Comparison of ENCODE assay signal across 8 cellular contexts in genomic region chr4:133152801-133153526, GRCh38. TPM values are rescaled to one million over a fixed set of nuclear protein-coding genes. Genes with fewer than 3 reads are reported as not detected.
A peak's percentile ranks its signal among the peaks of the same experiment; 100 is the strongest.
DNase-seq lines count a peak whose midpoint lies in the region; ATAC-seq and TF ChIP-seq lines count a peak whose summit lies in the region.

No MANE protein-coding gene starts in this region.

- H3K4me1 ChIP-seq in BLaER1: peaks cover 16% of the 10 kb centered on the region; the same call in 1 of the 2 replicates
- H3K4me1 ChIP-seq in HUES48 (ENCODE audit: control insufficient read depth, insufficient read depth, low read length): peaks cover 38% of the 10 kb centered on the region
- peaks cover 24 to 54% (median 37%) of the 10 kb centered on the region in 3 donors for H3K4me1 ChIP-seq in esophagus squamous epithelium
- peaks cover 3 to 11% of the 10 kb centered on the region in 2 donors for H3K4me1 ChIP-seq in neuronal stem cell (ENCODE audit: control insufficient read depth in 2 of 2, insufficient read depth in 1 of 2, low read depth in 1 of 2, low read length in 2 of 2)

- no peaks in the 10 kb centered on the region for H3K79me1 ChIP-seq in neuronal stem cell (ENCODE audit: low read depth, low read length)

- no peak overlapping the region for H2BK5ac ChIP-seq in neuronal stem cell (ENCODE audit: low read length)

- H2AFZ ChIP-seq in neuronal stem cell (ENCODE audit: low read length): peak overlapping the region; percentile 94

- H3K18ac ChIP-seq in neuronal stem cell (ENCODE audit: low read length): peak overlapping the region; percentile 65

- no peak overlapping the region for H3K27ac Mint-ChIP-seq in activated CD8-positive, alpha-beta T cell treated with anti-CD3 and anti-CD28 coated beads for 36 hours

- CTCF ChIA-PET in activated CD8-positive, alpha-beta T cell treated with anti-CD3 and anti-CD28 coated beads for 36 hours (lab: Charles Lee): no interaction called here

- no peak overlapping the region for H4K91ac ChIP-seq in neuronal stem cell (ENCODE audit: low read depth, low read length, poor library complexity)

- DNase-seq in esophagus squamous epithelium (lab: John Stamatoyannopoulos, UW): no peak
- no peak for DNase-seq in neuronal stem cell (ENCODE audit: low spot score)
- no peak for DNase-seq in SIG-M5 treated with dmso at 0.1 percent for 504 hours (lab: John Stamatoyannopoulos, UW; ENCODE audit: unreplicated experiment)
- no peak for DNase-seq in activated CD8-positive, alpha-beta T cell treated with anti-CD3 and anti-CD28 coated beads for 36 hours
- no peak for DNase-seq in sciatic nerve (ENCODE audit: low spot score)

- H4K20me1 ChIP-seq in BLaER1: no peaks in the 10 kb centered on the region

- H3K14ac ChIP-seq in neuronal stem cell (ENCODE audit: low read length): no peak overlapping the region

- POLR2A ChIA-PET in activated CD8-positive, alpha-beta T cell treated with anti-CD3 and anti-CD28 coated beads for 36 hours (lab: Charles Lee): no interaction called here

- H4K8ac ChIP-seq in neuronal stem cell (ENCODE audit: low read depth, low read length): no peak overlapping the region

- H3K27me3 Mint-ChIP-seq in activated CD8-positive, alpha-beta T cell treated with anti-CD3 and anti-CD28 coated beads for 36 hours: peaks cover 50% of the 10 kb centered on the region

- H3K23ac ChIP-seq in neuronal stem cell (ENCODE audit: low read depth, low read length, poor library complexity): no peak overlapping the region

- H3K9me3 Mint-ChIP-seq in activated CD8-positive, alpha-beta T cell treated with anti-CD3 and anti-CD28 coated beads for 36 hours: peaks cover 4% of the 10 kb centered on the region

- no peak for ATAC-seq in activated CD8-positive, alpha-beta T cell treated with anti-CD3 and anti-CD28 coated beads for 36 hours
- no peak for ATAC-seq in HG02852 (IDR thresholded peaks at IDR 0.05; ENCODE audit: unreplicated experiment)
- no peak for ATAC-seq in sciatic nerve

- H3K4me2 ChIP-seq in BLaER1: no peak overlapping the region
- H3K4me2 ChIP-seq in neuronal stem cell (ENCODE audit: insufficient read depth, low read length, poor library complexity, severe bottlenecking): peak overlapping the region; percentile 90

- 0 out of 2 replicates have a peak overlapping the region, but pooled peaks have one; percentile 22 for H3K4me3 ChIP-seq in BLaER1
- H3K4me3 ChIP-seq in HUES48 (ENCODE audit: low read depth, low read length): peak overlapping the region; percentile 69
- peak overlapping the region in 3 of 4 donors; percentile 29 to 54 (median 42) for H3K4me3 ChIP-seq in esophagus squamous epithelium
- H3K4me3 ChIP-seq in neuronal stem cell (ENCODE audit: low read length in 2 of 2): peak overlapping the region; percentile 44 to 76

- H3K4ac ChIP-seq in neuronal stem cell (ENCODE audit: low read length): no peak overlapping the region

- H2BK12ac ChIP-seq in neuronal stem cell (ENCODE audit: low read length): no peak overlapping the region

- no peak overlapping the region for H3K9ac ChIP-seq in BLaER1
- no peak overlapping the region for H3K9ac ChIP-seq in HUES48 (ENCODE audit: low read depth, low read length)
- no peak overlapping the region for H3K9ac ChIP-seq in neuronal stem cell (ENCODE audit: low read depth, low read length, poor library complexity)

- H3K27ac ChIP-seq in BLaER1 (no peak overlapping the region), HUES48 (ENCODE audit: low read depth, low read length) (no peak overlapping the region), esophagus squamous epithelium (no peak overlapping the region), neuronal stem cell (replicated peaks; ENCODE audit: low read length) (no peak overlapping the region)

- intact Hi-C loops in esophagus squamous epithelium (cut with DNase I) (no loop called here), sciatic nerve (cut with DNase I) (no loop called here)
- intact Hi-C loops in activated CD8-positive, alpha-beta T cell treated with anti-CD3 and anti-CD28 coated beads for 36 hours (cut with micrococcal nuclease): no loop called here

- no peak overlapping the region for H2BK120ac ChIP-seq in neuronal stem cell (ENCODE audit: low read depth, low read length)

- no peak overlapping the region for H3K4me3 Mint-ChIP-seq in activated CD8-positive, alpha-beta T cell treated with anti-CD3 and anti-CD28 coated beads for 36 hours

- H2AK5ac ChIP-seq in neuronal stem cell (ENCODE audit: low read depth, low read length): no peak overlapping the region

- WGBS in esophagus squamous epithelium, 2 donors: 4 to 6% methylated on average over 21 of the region's 21 CpGs
- WGBS in neuronal stem cell (ENCODE audit: extremely low coverage in 2 of 2, insufficient read length in 2 of 2, insufficient replicate concordance in 1 of 2), 2 donors: no CpG with 5 or more reads among the region's 21 CpGs

- no peak for TF ChIP-seq CTCF in esophagus squamous epithelium (IDR thresholded peaks at IDR 0.05)
- TF ChIP-seq CTCF in activated CD8-positive, alpha-beta T cell treated with anti-CD3 and anti-CD28 coated beads for 36 hours (IDR thresholded peaks at IDR 0.05): no peak

- peaks cover 22% of the 10 kb centered on the region for H3K4me1 Mint-ChIP-seq in activated CD8-positive, alpha-beta T cell treated with anti-CD3 and anti-CD28 coated beads for 36 hours (ENCODE audit: low read depth)

- H3K36me3 ChIP-seq in BLaER1 (no peaks in the 10 kb centered on the region; the same call in 1 of the 2 replicates), HUES48 (ENCODE audit: control insufficient read depth, insufficient read depth, low read length) (no peaks in the 10 kb centered on the region), esophagus squamous epithelium (no peaks in the 10 kb centered on the region), neuronal stem cell (replicated peaks in 1 of 2; ENCODE audit: control insufficient read depth in 2 of 2, insufficient read depth in 2 of 2, low read length in 2 of 2) (no peaks in the 10 kb centered on the region)

- no peak overlapping the region for H2BK15ac ChIP-seq in neuronal stem cell (ENCODE audit: low read length)

- peaks cover 2% of the 10 kb centered on the region for H3K36me3 Mint-ChIP-seq in activated CD8-positive, alpha-beta T cell treated with anti-CD3 and anti-CD28 coated beads for 36 hours (ENCODE audit: low read depth)

- H3K27me3 ChIP-seq in BLaER1 (peaks cover 19% of the 10 kb centered on the region), HUES48 (ENCODE audit: control insufficient read depth, insufficient read depth, low read length) (peaks cover 62% of the 10 kb centered on the region), esophagus squamous epithelium (peaks cover 7 to 71% (median 27%) of the 10 kb centered on the region in 4 donors), neuronal stem cell (ENCODE audit: control insufficient read depth in 3 of 3, insufficient read depth in 3 of 3, low read depth in 1 of 3, low read length in 3 of 3) (peaks cover 0 to 45% (median 9%) of the 10 kb centered on the region in 3 experiments)

- H3K9me3 ChIP-seq in BLaER1: peaks cover 53% of the 10 kb centered on the region
- no peaks in the 10 kb centered on the region for H3K9me3 ChIP-seq in HUES48 (ENCODE audit: control insufficient read depth, insufficient read depth, low read length)
- H3K9me3 ChIP-seq in esophagus squamous epithelium: no peaks in the 10 kb centered on the region
- H3K9me3 ChIP-seq in neuronal stem cell (replicated peaks in 1 of 2; ENCODE audit: control insufficient read depth in 2 of 2, insufficient read depth in 1 of 2, low read depth in 1 of 2, low read length in 2 of 2): peaks cover 0 to 8% of the 10 kb centered on the region in 2 donors

- TF ChIP-seq POLR2A in esophagus squamous epithelium (IDR thresholded peaks at IDR 0.05): no peak

RNA-seq across cellular contexts. Expression of gene PCDH10, which starts 3.9 kb away (rescaled TPM):
- total RNA-seq in esophagus squamous epithelium (under 1 TPM in 2 of 4 donors, not detected in 2; 0.13 to 0.19 TPM), sciatic nerve (7.1 TPM)
- polyA plus RNA-seq in neuronal stem cell (2013, experiment 1 of 2): 1.2 TPM
- polyA plus RNA-seq in neuronal stem cell (2013, experiment 2 of 2): 1.1 TPM
- not detected for total RNA-seq in activated CD8-positive, alpha-beta T cell treated with anti-CD3 and anti-CD28 coated beads for 36 hours
